In genomic region chr7:106281919-106282318, GRCh38 we compare ENCODE assay signal across 1 cellular context.
TF ChIP-seq lines count a peak whose summit lies in the region.

No MANE protein-coding gene starts in this region.

TF ChIP-seq in SK-N-SH, 30 proteins besides CTCF, POLR2A, EP300 and RAD21 (continued from another document):
- no peak for TF ChIP-seq IRF3 (IDR thresholded peaks at IDR 0.05; ENCODE audit: low read depth, low read length)
- TF ChIP-seq ELF1 (IDR thresholded peaks at IDR 0.05) = no peak
TF ChIP-seq in SK-N-SH: peak in this region for 0.
